ENCODE assay signal across 1 cellular context in the genomic region with DNA sequence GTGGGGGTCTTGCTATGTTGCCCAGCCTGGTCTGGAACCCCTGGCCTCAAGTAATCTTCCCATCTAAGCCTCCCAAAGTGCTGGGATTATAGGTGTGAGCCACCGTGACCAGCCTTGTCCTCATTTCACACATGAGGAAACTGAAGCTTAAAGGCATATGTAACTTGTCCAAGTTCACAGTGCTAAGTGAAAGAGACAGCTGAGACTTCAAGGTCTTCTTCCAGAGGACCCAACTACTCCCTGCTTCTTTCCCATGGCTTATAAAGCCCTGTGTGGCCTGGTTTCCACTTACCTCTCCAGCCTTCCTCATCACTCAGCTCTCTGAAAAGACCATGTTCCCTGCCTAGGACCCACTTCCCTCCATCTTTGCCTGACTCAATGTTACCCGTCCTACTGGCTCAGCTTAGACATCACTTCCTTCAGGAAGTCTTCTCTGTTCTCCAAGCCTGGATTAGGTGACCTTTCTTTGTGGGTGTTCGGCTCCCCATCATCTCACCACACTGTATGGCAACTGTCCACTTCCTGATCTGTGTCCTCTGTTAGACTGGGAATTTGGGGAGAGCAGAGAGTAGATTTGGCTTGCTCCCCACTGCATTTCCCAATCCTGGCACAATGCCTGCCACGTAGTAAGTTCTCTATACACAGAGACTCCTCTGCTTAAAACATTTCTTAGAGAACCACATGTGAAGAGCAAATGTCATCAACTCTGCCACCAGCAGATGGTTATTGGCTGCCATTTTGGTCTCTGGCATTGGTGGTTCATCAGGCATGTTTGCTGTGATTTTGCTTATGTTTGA.
TF ChIP-seq lines count a peak whose summit lies in the region.

No MANE protein-coding gene starts in this region.

TF ChIP-seq in K562, 482 proteins besides CTCF, POLR2A, EP300 and RAD21 (continued from another document):
- TF ChIP-seq SREBF1 (IDR thresholded peaks at IDR 0.05; ENCODE audit: borderline replicate concordance, low read depth, low read length): no peak
- no peak for TF ChIP-seq ZNF57 (CRISPR knock-in tag; IDR thresholded peaks at IDR 0.05)
- TF ChIP-seq ELF2 (CRISPR knock-in tag; IDR thresholded peaks at IDR 0.05): no peak
- no peak for TF ChIP-seq CREB1 (IDR thresholded peaks at IDR 0.05)
- no peak for TF ChIP-seq CREB1 (CRISPR knock-in tag; IDR thresholded peaks at IDR 0.05)
- TF ChIP-seq, protein P1, sequence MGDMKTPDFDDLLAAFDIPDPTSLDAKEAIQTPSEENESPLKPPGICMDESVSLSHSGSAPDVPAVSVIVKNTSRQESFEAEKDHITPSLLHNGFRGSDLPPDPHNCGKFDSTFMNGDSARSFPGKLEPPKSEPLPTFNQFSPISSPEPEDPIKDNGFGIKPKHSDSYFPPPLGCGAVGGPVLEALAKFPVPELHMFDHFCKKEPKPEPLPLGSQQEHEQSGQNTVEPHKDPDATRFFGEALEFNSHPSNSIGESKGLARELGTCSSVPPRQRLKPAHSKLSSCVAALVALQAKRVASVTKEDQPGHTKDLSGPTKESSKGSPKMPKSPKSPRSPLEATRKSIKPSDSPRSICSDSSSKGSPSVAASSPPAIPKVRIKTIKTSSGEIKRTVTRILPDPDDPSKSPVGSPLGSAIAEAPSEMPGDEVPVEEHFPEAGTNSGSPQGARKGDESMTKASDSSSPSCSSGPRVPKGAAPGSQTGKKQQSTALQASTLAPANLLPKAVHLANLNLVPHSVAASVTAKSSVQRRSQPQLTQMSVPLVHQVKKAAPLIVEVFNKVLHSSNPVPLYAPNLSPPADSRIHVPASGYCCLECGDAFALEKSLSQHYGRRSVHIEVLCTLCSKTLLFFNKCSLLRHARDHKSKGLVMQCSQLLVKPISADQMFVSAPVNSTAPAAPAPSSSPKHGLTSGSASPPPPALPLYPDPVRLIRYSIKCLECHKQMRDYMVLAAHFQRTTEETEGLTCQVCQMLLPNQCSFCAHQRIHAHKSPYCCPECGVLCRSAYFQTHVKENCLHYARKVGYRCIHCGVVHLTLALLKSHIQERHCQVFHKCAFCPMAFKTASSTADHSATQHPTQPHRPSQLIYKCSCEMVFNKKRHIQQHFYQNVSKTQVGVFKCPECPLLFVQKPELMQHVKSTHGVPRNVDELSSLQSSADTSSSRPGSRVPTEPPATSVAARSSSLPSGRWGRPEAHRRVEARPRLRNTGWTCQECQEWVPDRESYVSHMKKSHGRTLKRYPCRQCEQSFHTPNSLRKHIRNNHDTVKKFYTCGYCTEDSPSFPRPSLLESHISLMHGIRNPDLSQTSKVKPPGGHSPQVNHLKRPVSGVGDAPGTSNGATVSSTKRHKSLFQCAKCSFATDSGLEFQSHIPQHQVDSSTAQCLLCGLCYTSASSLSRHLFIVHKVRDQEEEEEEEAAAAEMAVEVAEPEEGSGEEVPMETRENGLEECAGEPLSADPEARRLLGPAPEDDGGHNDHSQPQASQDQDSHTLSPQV (IDR thresholded peaks at IDR 0.05): no peak
- TF ChIP-seq DNMT1 (IDR thresholded peaks at IDR 0.05): no peak
- no peak for TF ChIP-seq JUND (IDR thresholded peaks at IDR 0.05; ENCODE audit: borderline replicate concordance, low read depth, low read length)
- TF ChIP-seq JUND (tag; IDR thresholded peaks at IDR 0.05; ENCODE audit: borderline replicate concordance, low read depth, low read length): no peak
- no peak for TF ChIP-seq XRCC3 (IDR thresholded peaks at IDR 0.05)
- TF ChIP-seq ZC3H11A (IDR thresholded peaks at IDR 0.05; ENCODE audit: low read depth, low read length): no peak
- no peak for TF ChIP-seq SREBF2 (CRISPR knock-in tag; IDR thresholded peaks at IDR 0.05)
- TF ChIP-seq ZNF408 (CRISPR knock-in tag; IDR thresholded peaks at IDR 0.05; ENCODE audit: low read depth): no peak
- no peak for TF ChIP-seq STAT5B (CRISPR knock-in tag; IDR thresholded peaks at IDR 0.05)
- TF ChIP-seq SIN3A (IDR thresholded peaks at IDR 0.05; ENCODE audit: borderline replicate concordance in 2 of 2, control insufficient read depth in 1 of 2, low read depth in 2 of 2, low read length in 2 of 2): no peak
- TF ChIP-seq, protein P2, sequence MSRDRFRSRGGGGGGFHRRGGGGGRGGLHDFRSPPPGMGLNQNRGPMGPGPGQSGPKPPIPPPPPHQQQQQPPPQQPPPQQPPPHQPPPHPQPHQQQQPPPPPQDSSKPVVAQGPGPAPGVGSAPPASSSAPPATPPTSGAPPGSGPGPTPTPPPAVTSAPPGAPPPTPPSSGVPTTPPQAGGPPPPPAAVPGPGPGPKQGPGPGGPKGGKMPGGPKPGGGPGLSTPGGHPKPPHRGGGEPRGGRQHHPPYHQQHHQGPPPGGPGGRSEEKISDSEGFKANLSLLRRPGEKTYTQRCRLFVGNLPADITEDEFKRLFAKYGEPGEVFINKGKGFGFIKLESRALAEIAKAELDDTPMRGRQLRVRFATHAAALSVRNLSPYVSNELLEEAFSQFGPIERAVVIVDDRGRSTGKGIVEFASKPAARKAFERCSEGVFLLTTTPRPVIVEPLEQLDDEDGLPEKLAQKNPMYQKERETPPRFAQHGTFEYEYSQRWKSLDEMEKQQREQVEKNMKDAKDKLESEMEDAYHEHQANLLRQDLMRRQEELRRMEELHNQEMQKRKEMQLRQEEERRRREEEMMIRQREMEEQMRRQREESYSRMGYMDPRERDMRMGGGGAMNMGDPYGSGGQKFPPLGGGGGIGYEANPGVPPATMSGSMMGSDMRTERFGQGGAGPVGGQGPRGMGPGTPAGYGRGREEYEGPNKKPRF (IDR thresholded peaks at IDR 0.05; ENCODE audit: low read depth, low read length): no peak
- TF ChIP-seq ZNF124 (CRISPR knock-in tag; IDR thresholded peaks at IDR 0.05): no peak
- TF ChIP-seq PPARD (CRISPR knock-in tag; IDR thresholded peaks at IDR 0.05): no peak
- TF ChIP-seq, protein P3, sequence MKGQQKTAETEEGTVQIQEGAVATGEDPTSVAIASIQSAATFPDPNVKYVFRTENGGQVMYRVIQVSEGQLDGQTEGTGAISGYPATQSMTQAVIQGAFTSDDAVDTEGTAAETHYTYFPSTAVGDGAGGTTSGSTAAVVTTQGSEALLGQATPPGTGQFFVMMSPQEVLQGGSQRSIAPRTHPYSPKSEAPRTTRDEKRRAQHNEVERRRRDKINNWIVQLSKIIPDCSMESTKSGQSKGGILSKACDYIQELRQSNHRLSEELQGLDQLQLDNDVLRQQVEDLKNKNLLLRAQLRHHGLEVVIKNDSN (CRISPR knock-in tag; IDR thresholded peaks at IDR 0.05): no peak
- no peak for TF ChIP-seq ZBTB17 (CRISPR knock-in tag; IDR thresholded peaks at IDR 0.05)
- TF ChIP-seq, protein P4, sequence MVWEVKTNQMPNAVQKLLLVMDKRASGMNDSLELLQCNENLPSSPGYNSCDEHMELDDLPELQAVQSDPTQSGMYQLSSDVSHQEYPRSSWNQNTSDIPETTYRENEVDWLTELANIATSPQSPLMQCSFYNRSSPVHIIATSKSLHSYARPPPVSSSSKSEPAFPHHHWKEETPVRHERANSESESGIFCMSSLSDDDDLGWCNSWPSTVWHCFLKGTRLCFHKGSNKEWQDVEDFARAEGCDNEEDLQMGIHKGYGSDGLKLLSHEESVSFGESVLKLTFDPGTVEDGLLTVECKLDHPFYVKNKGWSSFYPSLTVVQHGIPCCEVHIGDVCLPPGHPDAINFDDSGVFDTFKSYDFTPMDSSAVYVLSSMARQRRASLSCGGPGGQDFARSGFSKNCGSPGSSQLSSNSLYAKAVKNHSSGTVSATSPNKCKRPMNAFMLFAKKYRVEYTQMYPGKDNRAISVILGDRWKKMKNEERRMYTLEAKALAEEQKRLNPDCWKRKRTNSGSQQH (CRISPR knock-in tag; IDR thresholded peaks at IDR 0.05): no peak
